8 cellular contexts compared by ENCODE assay signal in genomic region chr16:18801197-18801972, GRCh38. TPM values are rescaled to one million over a fixed set of nuclear protein-coding genes. Genes with fewer than 3 reads are reported as not detected.
A peak's percentile ranks its signal among the peaks of the same experiment; 100 is the strongest.
DNase-seq lines count a peak whose midpoint lies in the region; ATAC-seq and TF ChIP-seq lines count a peak whose summit lies in the region.

ARL6IP1 (minus strand) TSS chr16:18801549; CDS start chr16:18801466, 83 bp downstream.

- peak within 1 kb of the TSS; percentile 96 for H3K27ac ChIP-seq in angular gyrus (ENCODE audit: low read depth, low read length)
- peak within 1 kb of the TSS; percentile 82 for H3K27ac ChIP-seq in psoas muscle
- H3K27ac ChIP-seq in uterus: peak within 1 kb of the TSS; percentile 89 to 90

- H3K4me3 Mint-ChIP-seq in T-helper 17 cell: peak within 1 kb of the TSS; percentile 91

- DNase-seq in GM13976 (ENCODE audit: low spot score) (peak; percentile 99), NCI-H1694 (lab: John Stamatoyannopoulos, UW) (peak; percentile 96), T-helper 17 cell (peak; percentile 98 to 99 (median 99)), left ventricle myocardium superior (peak; percentile 99), psoas muscle (peak; percentile 99 to 100), uterus (peak; percentile 99)

- H3K4me3 ChIP-seq in psoas muscle (peak within 1 kb of the TSS; percentile 77), uterus (peak within 1 kb of the TSS; percentile 67 to 100)

- ATAC-seq in HG02884 (IDR thresholded peaks at IDR 0.05; ENCODE audit: unreplicated experiment): peak; percentile 90
- peak; percentile 95 for ATAC-seq in T-helper 17 cell
- peak; percentile 98 for ATAC-seq in left ventricle myocardium superior
- peak; percentile 92 to 98 (median 95) for ATAC-seq in psoas muscle

- H3K4me1 Mint-ChIP-seq in T-helper 17 cell: peaks cover 40% of the 10 kb centered on the region

- no peaks in the 10 kb centered on the region for H3K9me3 ChIP-seq in T-helper 17 cell (ENCODE audit: control insufficient read depth, low read length, poor library complexity, severe bottlenecking)
- no peaks in the 10 kb centered on the region for H3K9me3 ChIP-seq in psoas muscle
- H3K9me3 ChIP-seq in uterus: no peaks in the 10 kb centered on the region

- H3K4me1 ChIP-seq in psoas muscle: peaks cover 48% of the 10 kb centered on the region
- no peaks in the 10 kb centered on the region for H3K4me1 ChIP-seq in uterus

- 0% methylated on average over 69 to 75 of the region's 75 CpGs for WGBS in psoas muscle, 3 donors

- TF ChIP-seq POLR2A in uterus (IDR thresholded peaks at IDR 0.05): peak; percentile 97 to 99

- intact Hi-C loops in left ventricle myocardium superior (cut with micrococcal nuclease) (no loop called here), psoas muscle (cut with DNase I) (loop anchor here (5.0 to 10.0 kb wide), 3 partner anchors 53 to 166 kb away; no protein-coding TSS in a partner anchor), uterus (cut with DNase I; ENCODE audit: low total_unique reads) (no loop called here)

- no peaks in the 10 kb centered on the region for H3K27me3 Mint-ChIP-seq in T-helper 17 cell

- H3K27me3 ChIP-seq in psoas muscle (ENCODE audit: insufficient read depth in 3 of 3, low read length in 2 of 3): no peaks in the 10 kb centered on the region
- no peaks in the 10 kb centered on the region for H3K27me3 ChIP-seq in uterus

- H3K27ac Mint-ChIP-seq in T-helper 17 cell: peak within 1 kb of the TSS; percentile 99

- TF ChIP-seq CTCF in GM13976 (IDR thresholded peaks at IDR 0.05; ENCODE audit: borderline replicate concordance, control extremely low read depth, extremely low read depth, insufficient read depth, missing control alignments): peak; percentile 88
- TF ChIP-seq CTCF in psoas muscle (IDR thresholded peaks at IDR 0.05): peak; percentile 90
- peak; percentile 92 to 97 (median 94) for TF ChIP-seq CTCF in uterus (IDR thresholded peaks at IDR 0.05)

- peaks cover 6 to 33% of the 10 kb centered on the region in 2 donors for H3K36me3 ChIP-seq in psoas muscle (ENCODE audit: insufficient read depth in 1 of 2, low read depth in 1 of 2)
- H3K36me3 ChIP-seq in uterus: no peaks in the 10 kb centered on the region

- in situ Hi-C loops in GM13976 (cut with MboI; ENCODE audit: low sequenced_read_pairs, unreplicated experiment): loop anchor here (10.0 kb wide), 1 partner anchor 163 kb away; no protein-coding TSS in a partner anchor

- peaks cover 2% of the 10 kb centered on the region for H3K36me3 Mint-ChIP-seq in T-helper 17 cell (ENCODE audit: low read depth)

RNA-seq across cellular contexts. Expression of gene ARL6IP1, which starts in this region (rescaled TPM):
- total RNA-seq in T-helper 17 cell (100 to 1,000 TPM in 1 of 2 donors, 10 to 100 TPM in 1; 99.5 to 104 TPM), left ventricle myocardium superior (25.9 TPM), psoas muscle (10 to 100 TPM; 13.2 to 24.6 (median 15.1) TPM), uterus (100 to 1,000 TPM in 2 of 4 donors, 10 to 100 TPM in 2; 68.7 to 337 (median 107) TPM)
- polyA plus RNA-seq in psoas muscle: 10 to 100 TPM; 15.9 to 22.7 (median 20.1) TPM

Comparison
In these comparisons a context has a peak if more than half of its experiments do, and no peak if none do; other contexts are left out.
1. Peak in every context shown above with its lines: DNase-seq, ATAC-seq, H3K4me3 ChIP-seq and H3K27ac ChIP-seq.
2. intact Hi-C loops: an anchor here in psoas muscle (5.0 to 10.0 kb wide); none called in left ventricle myocardium superior and uterus.